8 cellular contexts compared by ENCODE assay signal in genomic region chr6:106512048-106512957, GRCh38.
DNase-seq lines count a peak whose midpoint lies in the region; ATAC-seq, FAIRE-seq and TF ChIP-seq lines count a peak whose summit lies in the region.

No MANE protein-coding gene starts in this region.

- peak; percentile 45 for ATAC-seq in GM18861 (IDR thresholded peaks at IDR 0.05; ENCODE audit: unreplicated experiment)
- peak; percentile 33 for ATAC-seq in HG03060 (IDR thresholded peaks at IDR 0.05; ENCODE audit: low read depth, unreplicated experiment)
- ATAC-seq in activated T-helper 17 cell treated with anti-CD3 and anti-CD28 coated beads, Interleukin-2, amount 50 U/mL, for 72 hours (replicated peaks): peak; percentile 69
- ATAC-seq in upper lobe of left lung (ENCODE audit: low FRiP score in 2 of 2): peak; percentile 89 to 91

- H3K36me3 ChIP-seq in osteoblast (ENCODE audit: insufficient read depth, low read length) (no peaks in the 10 kb centered on the region), upper lobe of left lung (no peaks in the 10 kb centered on the region)

- H3K9me3 Mint-ChIP-seq in activated T-helper 17 cell treated with anti-CD3 and anti-CD28 coated beads, Interleukin-2, amount 50 U/mL, for 72 hours: no peaks in the 10 kb centered on the region

- H3K9me3 ChIP-seq in osteoblast (ENCODE audit: low read depth, low read length) (no peaks in the 10 kb centered on the region), upper lobe of left lung (no peaks in the 10 kb centered on the region)

- H3K79me2 ChIP-seq in osteoblast (ENCODE audit: insufficient read depth, low read length): no peaks in the 10 kb centered on the region

- in situ Hi-C loops in ACHN (cut with HindIII; ENCODE audit: low pct_ligation_motif_present, low pct_unique_long_range_greater_than_20kb, low sequenced_read_pairs): no loop called here

- H3K27me3 Mint-ChIP-seq in activated T-helper 17 cell treated with anti-CD3 and anti-CD28 coated beads, Interleukin-2, amount 50 U/mL, for 72 hours: no peaks in the 10 kb centered on the region

- H3K27ac Mint-ChIP-seq in activated T-helper 17 cell treated with anti-CD3 and anti-CD28 coated beads, Interleukin-2, amount 50 U/mL, for 72 hours: peak overlapping the region; percentile 90

- WGBS in upper lobe of left lung, 2 donors: 1% methylated on average over 28 to 51 of the region's 90 CpGs

- H2AFZ ChIP-seq in osteoblast (ENCODE audit: low read length): peak overlapping the region; percentile 87

- no peak for TF ChIP-seq EP300 in upper lobe of left lung (IDR thresholded peaks at IDR 0.05)

- H3K27me3 ChIP-seq in osteoblast (ENCODE audit: insufficient read depth, low read length): peaks cover 26% of the 10 kb centered on the region
- H3K27me3 ChIP-seq in upper lobe of left lung: no peaks in the 10 kb centered on the region

- peaks cover 20% of the 10 kb centered on the region for H3K4me1 Mint-ChIP-seq in activated T-helper 17 cell treated with anti-CD3 and anti-CD28 coated beads, Interleukin-2, amount 50 U/mL, for 72 hours

- no peaks in the 10 kb centered on the region for H4K20me1 ChIP-seq in osteoblast (ENCODE audit: insufficient read depth, low read length)

- H3K27ac ChIP-seq in osteoblast (ENCODE audit: low read depth, low read length) (peak overlapping the region; percentile 38), upper lobe of left lung (peak overlapping the region; percentile 90 to 99 (median 93))

- H3K4me3 Mint-ChIP-seq in activated T-helper 17 cell treated with anti-CD3 and anti-CD28 coated beads, Interleukin-2, amount 50 U/mL, for 72 hours: peak overlapping the region; percentile 84

- peak overlapping the region; percentile 87 for H3K4me2 ChIP-seq in osteoblast (ENCODE audit: insufficient read depth, low read length)

- DNase-seq in ACHN (peak; percentile 75), NOMO-1 treated with DMSO at 0.1 percent for 48 hours (lab: John Stamatoyannopoulos, UW; ENCODE audit: unreplicated experiment) (peak; percentile 73), frontal cortex (ENCODE audit: low spot score in 2 of 2) (peak; percentile 37 to 45), osteoblast (ENCODE audit: insufficient read length, low spot score, missing footprints) (peak; percentile 85), upper lobe of left lung (peak; percentile 82 to 94)

- H3K4me1 ChIP-seq in osteoblast (ENCODE audit: insufficient read depth, low read length): peaks cover 29% of the 10 kb centered on the region
- peaks cover 17 to 69% (median 34%) of the 10 kb centered on the region in 4 donors for H3K4me1 ChIP-seq in upper lobe of left lung

- peak in 2 of 4 donors; percentile 10 to 74 for TF ChIP-seq POLR2A in upper lobe of left lung (IDR thresholded peaks at IDR 0.05)

- peak overlapping the region; percentile 82 for H3K4me3 ChIP-seq in osteoblast (ENCODE audit: insufficient read depth, low read length)
- peak overlapping the region; percentile 38 to 88 (median 70) for H3K4me3 ChIP-seq in upper lobe of left lung

- no peak for FAIRE-seq in frontal cortex (lab: Jason Lieb, UNC)

- peak; percentile 11 for TF ChIP-seq CTCF in osteoblast (IDR thresholded peaks at IDR 0.05; ENCODE audit: extremely low read depth, low read depth, low read length)
- peak in 5 of 6 experiments; percentile 15 to 39 (median 30) for TF ChIP-seq CTCF in upper lobe of left lung (IDR thresholded peaks at IDR 0.05)

- peaks cover 26% of the 10 kb centered on the region for H3K36me3 Mint-ChIP-seq in activated T-helper 17 cell treated with anti-CD3 and anti-CD28 coated beads, Interleukin-2, amount 50 U/mL, for 72 hours (ENCODE audit: low read depth)

Comparison
In these comparisons a context has a peak if more than half of its experiments do, and no peak if none do; other contexts are left out.
1. Peak in every context shown above with its lines: DNase-seq, ATAC-seq, H3K4me3 ChIP-seq and H3K27ac ChIP-seq.
2. ATAC-seq: peak in every context shown above with its lines; median percentile 90 in upper lobe of left lung; 69 in activated T-helper 17 cell treated with anti-CD3 and anti-CD28 coated beads, Interleukin-2, amount 50 U/mL, for 72 hours; 45 in GM18861; 33 in HG03060.